In the genomic region with DNA sequence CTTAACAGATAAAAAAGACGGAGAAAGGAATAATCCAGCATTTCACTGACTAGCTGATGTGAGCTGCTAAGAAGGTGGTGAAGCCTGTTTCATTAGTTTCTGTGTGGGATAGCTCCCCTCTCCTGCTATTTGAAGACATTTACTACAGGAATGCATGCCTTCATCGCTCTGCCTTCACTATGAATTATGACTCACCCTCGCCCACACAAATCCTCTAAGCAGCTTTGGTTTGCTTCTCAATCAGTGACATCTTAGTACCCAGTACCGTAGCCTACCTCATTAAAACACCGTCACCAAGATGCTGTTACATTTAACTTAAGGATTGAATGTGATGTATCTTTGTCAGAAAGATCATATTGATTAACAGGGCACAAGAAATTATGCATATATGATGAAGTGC, we compare ENCODE assay signal across 16 cellular contexts.
DNase-seq lines count a peak whose midpoint lies in the region; ATAC-seq, FAIRE-seq and TF ChIP-seq lines count a peak whose summit lies in the region.
"Had no signal": no experiment of that assay in that cellular context is flagged by ENCODE, and none has a peak within 500 bp of the region (broad histone marks: within the 10 kb centered on the region; RNA-seq: fewer than 3 reads in every experiment).

No MANE protein-coding gene starts in this region.

- H3K4me3 ChIP-seq in A549 (no peak overlapping the region), RWPE2 (ENCODE audit: severe bottlenecking) (no peak overlapping the region)
- H3K4me3 ChIP-seq: gastroesophageal sphincter, tibial nerve had no signal

- no peak for TF ChIP-seq RAD21 in A549 (conservative IDR thresholded peaks at IDR 0.05 in 1 of 2, IDR thresholded peaks at IDR 0.05 in 1 of 2)

- TF ChIP-seq POLR2A in A549 (IDR thresholded peaks at IDR 0.05; ENCODE audit: low read length) = no peak

- peaks cover 11% of the 10 kb centered on the region for H3K27me3 ChIP-seq in RWPE2 (ENCODE audit: insufficient read depth, poor library complexity, severe bottlenecking)

- FAIRE-seq in A549 (lab: Jason Lieb, UNC) = no peak
- FAIRE-seq: islet of Langerhans had no signal

- peaks cover 5% of the 10 kb centered on the region; the same call in 1 of the 3 replicates for H3K9me3 ChIP-seq in A549
- no peaks in the 10 kb centered on the region for H3K9me3 ChIP-seq in RWPE2 (ENCODE audit: severe bottlenecking)
- H3K9me3 ChIP-seq: gastroesophageal sphincter, tibial nerve had no signal

- DNase-seq in A549 (ENCODE audit: low read depth in 1 of 2, low spot score in 1 of 2) (no peak), RWPE2 (ENCODE audit: low spot score) (no peak), head of caudate nucleus (peak in 34 of 42 donors; percentile 6 to 89 (median 54)), epidermal melanocyte (ENCODE audit: insufficient read length, low spot score) (no peak), NCI-H2029 treated with DMSO at 0.1 percent for 48 hours (lab: John Stamatoyannopoulos, UW) (no peak), activated gamma-delta T cell treated with Interleukin-2 at 50 U/mL for 16 hours (no peak)
- DNase-seq: DND-41, endodermal cell, NCI-H2081 treated with DMSO at 0.1 percent for 48 hours, posterior cingulate gyrus, Right ventricle myocardium superior had no signal

- TF ChIP-seq EP300 in A549 (IDR thresholded peaks at IDR 0.05) = no peak

- CTCF ChIA-PET in A549 (lab: Yijun Ruan, JAX) = interaction anchor here (0.9 to 1.2 kb wide), 2 partner anchors 14 to 519 kb away, joined by 3 read pairs; no protein-coding TSS in a partner anchor

- no peak overlapping the region for H3K27ac ChIP-seq in A549
- H3K27ac ChIP-seq in RWPE2 (ENCODE audit: poor library complexity, severe bottlenecking) = no peak overlapping the region
- H3K27ac ChIP-seq: gastroesophageal sphincter, tibial nerve had no signal

- POLR2A ChIA-PET in A549 (lab: Yijun Ruan, JAX) = no interaction called here

- intact Hi-C loops in head of caudate nucleus (cut with DNase I) = no loop called here

- WGBS in A549 (ENCODE audit: missing lambda C conversion rate) = 47% methylated on average over 5 of the region's 5 CpGs

- H3K4me2 ChIP-seq in A549 = no peak overlapping the region

- H3K36me3 ChIP-seq in RWPE2 (ENCODE audit: low read depth) = no peaks in the 10 kb centered on the region
- H3K36me3 ChIP-seq: gastroesophageal sphincter, tibial nerve had no signal

- ATAC-seq in A549 = no peak
- peak; percentile 63 for ATAC-seq in GM18868 (IDR thresholded peaks at IDR 0.05; ENCODE audit: unreplicated experiment)
- peak; percentile 69 for ATAC-seq in RWPE2 (ENCODE audit: low read depth)
- ATAC-seq in HG02798 (IDR thresholded peaks at IDR 0.05; ENCODE audit: poor library complexity, unreplicated experiment) = no peak
- ATAC-seq: gastroesophageal sphincter had no signal

- TF ChIP-seq CTCF in A549 (IDR thresholded peaks at IDR 0.05) (no peak), RWPE2 (IDR thresholded peaks at IDR 0.05; ENCODE audit: poor library complexity, severe bottlenecking) (no peak)

- peaks cover 5% of the 10 kb centered on the region; the same call in 1 of the 3 replicates for H3K4me1 ChIP-seq in A549
- H3K4me1 ChIP-seq in RWPE2 (ENCODE audit: insufficient read depth, poor library complexity, severe bottlenecking) = no peaks in the 10 kb centered on the region
- H3K4me1 ChIP-seq: gastroesophageal sphincter, tibial nerve had no signal

TF ChIP-seq in A549, 52 proteins besides CTCF, POLR2A, EP300 and RAD21:
- no peak for TF ChIP-seq FOSL2 (IDR thresholded peaks at IDR 0.05)
- peak; percentile 23; the same call in 1 of the 2 replicates for TF ChIP-seq FOSL2 (CRISPR knock-in tag; IDR thresholded peaks at IDR 0.05)
- TF ChIP-seq, protein P1, sequence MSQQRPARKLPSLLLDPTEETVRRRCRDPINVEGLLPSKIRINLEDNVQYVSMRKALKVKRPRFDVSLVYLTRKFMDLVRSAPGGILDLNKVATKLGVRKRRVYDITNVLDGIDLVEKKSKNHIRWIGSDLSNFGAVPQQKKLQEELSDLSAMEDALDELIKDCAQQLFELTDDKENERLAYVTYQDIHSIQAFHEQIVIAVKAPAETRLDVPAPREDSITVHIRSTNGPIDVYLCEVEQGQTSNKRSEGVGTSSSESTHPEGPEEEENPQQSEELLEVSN (IDR thresholded peaks at IDR 0.05; ENCODE audit: borderline replicate concordance, low read depth) = no peak
- TF ChIP-seq, protein P2, sequence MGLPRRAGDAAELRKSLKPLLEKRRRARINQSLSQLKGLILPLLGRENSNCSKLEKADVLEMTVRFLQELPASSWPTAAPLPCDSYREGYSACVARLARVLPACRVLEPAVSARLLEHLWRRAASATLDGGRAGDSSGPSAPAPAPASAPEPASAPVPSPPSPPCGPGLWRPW (IDR thresholded peaks at IDR 0.05) = no peak
- TF ChIP-seq RARB (CRISPR knock-in tag; IDR thresholded peaks at IDR 0.05) = no peak
- no peak for TF ChIP-seq HOXB5 (CRISPR knock-in tag; IDR thresholded peaks at IDR 0.05)
TF ChIP-seq in A549: peak in this region for 1.

Comparison
In these comparisons a context has a peak if more than half of its experiments do, and no peak if none do; other contexts are left out.
1. ATAC-seq: peak in GM18868 (single experiment) and RWPE2 (single experiment); none in A549 (0 of 2) and HG02798 (single experiment).
2. DNase-seq: peak in head of caudate nucleus (34 of 42); none in A549 (0 of 2), RWPE2 (single experiment), epidermal melanocyte (single experiment), NCI-H2029 treated with DMSO at 0.1 percent for 48 hours (single experiment) and activated gamma-delta T cell treated with Interleukin-2 at 50 U/mL for 16 hours (single experiment).